ENCODE assay signal across 7 cellular contexts in genomic region chr1:17653728-17654351, GRCh38.
DNase-seq lines count a peak whose midpoint lies in the region; ATAC-seq and TF ChIP-seq lines count a peak whose summit lies in the region.

No MANE protein-coding gene starts in this region.

- H3K4me3 ChIP-seq in IMR-90 (ENCODE audit: insufficient read depth, low read depth, low read length) (no peak overlapping the region), SU-DHL-6 (ENCODE audit: insufficient read depth, low read length, poor library complexity, severe bottlenecking) (no peak overlapping the region), dorsolateral prefrontal cortex (no peak overlapping the region), uterus (no peak overlapping the region)

- H3K23ac ChIP-seq in IMR-90 (ENCODE audit: low read depth, low read length), result no peak overlapping the region

- no peak overlapping the region for H3K4ac ChIP-seq in IMR-90 (ENCODE audit: low read depth, low read length)

- no peaks in the 10 kb centered on the region for H3K79me1 ChIP-seq in IMR-90 (ENCODE audit: low read depth in 1 of 2, low read length in 2 of 2)

- H3K27ac ChIP-seq in IMR-90 (ENCODE audit: insufficient read depth, low read length) (no peak overlapping the region), SU-DHL-6 (ENCODE audit: low read depth, low read length) (no peak overlapping the region), dorsolateral prefrontal cortex (peak overlapping the region in 8 of 59 donors; percentile 4 to 53 (median 18)), uterus (no peak overlapping the region)

- H4K5ac ChIP-seq in IMR-90 (ENCODE audit: low read depth, low read length), result no peak overlapping the region

- H3K18ac ChIP-seq in IMR-90 (ENCODE audit: low read depth, low read length), result no peak overlapping the region

- intact Hi-C loops in IMR-90 (cut with micrococcal nuclease) (loop anchor here (1.0 to 2.0 kb wide), 4 partner anchors 212 to 927 kb away; no protein-coding TSS in a partner anchor), dorsolateral prefrontal cortex (cut with DNase I) (loop anchor here (10.0 kb wide), 2 partner anchors 651 to 921 kb away; no protein-coding TSS in a partner anchor), uterus (cut with DNase I; ENCODE audit: low total_unique reads) (no loop called here)

- TF ChIP-seq POLR2A in IMR-90 (IDR thresholded peaks at IDR 0.05; ENCODE audit: low read depth, low read length) (no peak), uterus (IDR thresholded peaks at IDR 0.05) (no peak)

- H4K91ac ChIP-seq in IMR-90 (ENCODE audit: insufficient read depth, low read depth, low read length), result no peak overlapping the region

- no peak overlapping the region for H2BK5ac ChIP-seq in IMR-90 (ENCODE audit: low read depth, low read length, poor library complexity, severe bottlenecking)

- dilution Hi-C loops in IMR-90 (cut with HindIII; ENCODE audit: low sequenced_read_pairs, unreplicated experiment), result no loop called here

- TF ChIP-seq CTCF in IMR-90 (conservative IDR thresholded peaks at IDR 0.05; ENCODE audit: low read depth, low read length) (peak; percentile 86), SU-DHL-6 (IDR thresholded peaks at IDR 0.05; ENCODE audit: insufficient read depth, low read length, poor library complexity, severe bottlenecking) (peak; percentile 54), dorsolateral prefrontal cortex (IDR thresholded peaks at IDR 0.05 in 54 of 56, conservative IDR thresholded peaks at IDR 0.05 in 2 of 56; ENCODE audit: low read depth in 1 of 56, partially characterized antibody in 56 of 56) (peak; percentile 42 to 84 (median 72)), uterus (IDR thresholded peaks at IDR 0.05) (peak; percentile 15 to 52 (median 40))

- DNase-seq in Daoy (ENCODE audit: low read depth) (peak; percentile 56), IMR-90 (peak; percentile 50), dorsolateral prefrontal cortex (peak in 9 of 10 donors; percentile 50 to 76 (median 62)), midbrain (lab: John Stamatoyannopoulos, UW) (peak; percentile 71), uterus (peak in 1 of 2 donors; percentile 39), T-helper 2 cell (no peak)

- H3K27me3 ChIP-seq in IMR-90 (ENCODE audit: control insufficient read depth, insufficient read depth, low read length) (no peaks in the 10 kb centered on the region), SU-DHL-6 (ENCODE audit: low read length) (no peaks in the 10 kb centered on the region), dorsolateral prefrontal cortex (no peaks in the 10 kb centered on the region), uterus (no peaks in the 10 kb centered on the region)

- peaks cover 18% of the 10 kb centered on the region for H3K36me3 ChIP-seq in IMR-90 (ENCODE audit: control insufficient read depth, insufficient read depth, low read length)
- no peaks in the 10 kb centered on the region for H3K36me3 ChIP-seq in SU-DHL-6 (ENCODE audit: low read length)
- no peaks in the 10 kb centered on the region for H3K36me3 ChIP-seq in uterus

- no peaks in the 10 kb centered on the region for H3F3A ChIP-seq in SU-DHL-6 (ENCODE audit: insufficient read depth)

- 50% methylated on average over 2 of the region's 9 CpGs; no CpG with 5 or more reads in 1 of the 2 experiments for WGBS in IMR-90 (ENCODE audit: extremely low coverage in 2 of 2, insufficient read length in 1 of 2), 2 experiments

- no peak overlapping the region for H3K56ac ChIP-seq in IMR-90 (ENCODE audit: extremely low read depth, insufficient read depth, low read length)

- POLR2A ChIA-PET in IMR-90 (lab: Charles Lee; ENCODE audit: unreplicated experiment), result no interaction called here

- H3K79me2 ChIP-seq in SU-DHL-6 (ENCODE audit: insufficient read depth, low read length), result no peaks in the 10 kb centered on the region

- H3K9ac ChIP-seq in IMR-90 (ENCODE audit: low read depth, low read length) (no peak overlapping the region), SU-DHL-6 (ENCODE audit: low read length) (no peak overlapping the region)

- no peak overlapping the region for H4K8ac ChIP-seq in IMR-90 (ENCODE audit: low read depth in 2 of 2, low read length in 2 of 2)

- no peaks in the 10 kb centered on the region; the same call in 1 of the 2 replicates for H4K20me1 ChIP-seq in IMR-90 (ENCODE audit: insufficient read depth, low read length)
- no peaks in the 10 kb centered on the region for H4K20me1 ChIP-seq in SU-DHL-6 (ENCODE audit: low read depth, low read length)

- no peaks in the 10 kb centered on the region; the same call in 1 of the 2 replicates for H3K9me1 ChIP-seq in IMR-90 (ENCODE audit: insufficient read depth, low read length)

- H2AK9ac ChIP-seq in IMR-90 (replicated peaks; ENCODE audit: low read depth, low read length, poor library complexity), result no peak overlapping the region

- H3K9me3 ChIP-seq in IMR-90 (ENCODE audit: control insufficient read depth, insufficient read depth, low read length) (no peaks in the 10 kb centered on the region), SU-DHL-6 (ENCODE audit: insufficient read depth, low read length) (no peaks in the 10 kb centered on the region), uterus (no peaks in the 10 kb centered on the region)

- H2BK120ac ChIP-seq in IMR-90 (ENCODE audit: low read depth, low read length), result no peak overlapping the region

- H3K9me2 ChIP-seq in SU-DHL-6 (replicated peaks; ENCODE audit: insufficient read depth, low read length), result no peaks in the 10 kb centered on the region

- CTCF ChIA-PET in IMR-90 (lab: Yijun Ruan, JAX), result interaction anchor here (0.6 kb wide), 2 partner anchors 8 to 176 kb away, joined by 3 to 4 read pairs; no protein-coding TSS in a partner anchor

- no peak overlapping the region for H2BK20ac ChIP-seq in IMR-90 (ENCODE audit: low read depth, low read length)

- H2AK5ac ChIP-seq in IMR-90 (ENCODE audit: low read depth, low read length), result no peak overlapping the region

- H2BK15ac ChIP-seq in IMR-90 (ENCODE audit: low read depth, low read length), result no peak overlapping the region

- peak; percentile 79 for TF ChIP-seq RAD21 in IMR-90 (IDR thresholded peaks at IDR 0.05; ENCODE audit: low read length)

- no peak overlapping the region for H3K4me2 ChIP-seq in IMR-90 (ENCODE audit: low read depth, low read length)
- no peak overlapping the region for H3K4me2 ChIP-seq in SU-DHL-6 (ENCODE audit: low read depth, low read length, poor library complexity, severe bottlenecking)

- BruUV-seq in IMR-90 (replicated peaks; lab: Mats Ljungman, UMichigan), result no TSS peak

- H2AFZ ChIP-seq in IMR-90 (replicated peaks; ENCODE audit: low read length, poor library complexity) (peak overlapping the region; percentile 45), SU-DHL-6 (ENCODE audit: low read depth, low read length, severe bottlenecking) (no peak overlapping the region)

- H3K14ac ChIP-seq in IMR-90 (replicated peaks; ENCODE audit: low read depth, low read length), result no peak overlapping the region

- H3K4me1 ChIP-seq in IMR-90 (ENCODE audit: control insufficient read depth, insufficient read depth, low read length) (no peaks in the 10 kb centered on the region), uterus (no peaks in the 10 kb centered on the region)

- peak; percentile 90 for ATAC-seq in IMR-90 (ENCODE audit: low read depth)

- in situ Hi-C loops in IMR-90 (cut with MboI; ENCODE audit: low sequenced_read_pairs), result loop anchor here (10.0 kb wide), 1 partner anchor 921 kb away; no protein-coding TSS in a partner anchor

TF ChIP-seq in IMR-90, 13 proteins besides CTCF, POLR2A, EP300 and RAD21:
- no peak for TF ChIP-seq CEBPB (IDR thresholded peaks at IDR 0.05; ENCODE audit: low read depth, low read length)
- peak; percentile 73 for TF ChIP-seq SMC3 (IDR thresholded peaks at IDR 0.05; ENCODE audit: low read depth, low read length)

Comparison
In these comparisons a context has a peak if more than half of its experiments do, and no peak if none do; other contexts are left out.
1. DNase-seq: peak in Daoy (single experiment), IMR-90 (single experiment), dorsolateral prefrontal cortex (9 of 10) and midbrain (single experiment); none in T-helper 2 cell (0 of 5).
2. Peak in every context shown above with its lines, with median percentiles within 50 percentile points of each other: CTCF ChIP-seq.